In the genomic region with DNA sequence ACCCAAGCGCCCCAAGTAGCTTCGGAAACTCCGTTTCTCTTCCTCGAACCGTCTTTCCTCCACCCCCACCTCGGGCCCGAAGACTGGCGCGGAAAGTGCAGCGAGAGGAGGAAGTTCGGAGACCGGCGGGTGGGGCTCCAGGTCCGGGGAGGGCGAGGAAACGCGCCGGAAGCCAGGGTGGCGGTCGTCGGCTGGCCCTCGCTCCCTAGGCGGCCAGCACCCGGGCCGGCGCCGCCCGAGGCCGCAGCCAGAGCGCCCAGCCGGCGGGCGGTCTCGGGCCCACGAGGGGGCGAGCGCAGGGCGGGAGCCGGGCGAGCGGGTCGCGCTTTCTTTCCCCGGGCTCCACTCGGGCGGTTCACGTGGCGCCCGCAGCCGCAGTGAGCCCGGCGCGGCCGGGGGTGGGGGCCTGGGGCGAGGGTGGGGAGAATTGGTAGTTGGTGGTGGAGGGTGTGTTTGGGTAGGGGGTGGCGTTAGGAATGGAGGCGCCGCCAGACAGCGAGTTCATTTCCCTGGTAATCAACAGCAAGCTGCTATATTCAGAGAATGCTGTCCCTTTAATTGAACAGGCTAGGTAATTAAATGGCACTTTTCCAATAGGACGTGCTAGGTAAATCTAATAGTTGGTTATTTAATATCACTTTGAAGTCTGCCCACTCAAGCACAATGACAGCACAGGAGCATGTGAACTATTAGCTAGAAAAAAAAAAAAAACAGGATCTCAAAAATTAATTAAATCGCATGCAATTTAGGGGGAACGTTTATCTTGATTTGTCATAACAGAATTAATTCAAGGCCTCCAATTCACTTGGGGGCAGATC, we compare ENCODE assay signal across 8 cellular contexts. TPM values are rescaled to one million over a fixed set of nuclear protein-coding genes. Genes with fewer than 3 reads are reported as not detected.
DNase-seq lines count a peak whose midpoint lies in the region; ATAC-seq and TF ChIP-seq lines count a peak whose summit lies in the region.

No MANE protein-coding gene starts in this region.

- no peak for TF ChIP-seq CTCF in lower leg skin (IDR thresholded peaks at IDR 0.05)

- intact Hi-C loops in lower leg skin (cut with DNase I; ENCODE audit: low total_unique reads) = no loop called here

- TF ChIP-seq POLR2A in lower leg skin (IDR thresholded peaks at IDR 0.05) = no peak

- WGBS in lower leg skin, 2 donors = 1 to 2% methylated on average over 29 to 59 of the region's 62 CpGs

- peak overlapping the region; percentile 48 for H3K4me3 ChIP-seq in lower leg skin (ENCODE audit: low read depth, poor library complexity, severe bottlenecking)

- peak; percentile 46 for ATAC-seq in HG02943 (IDR thresholded peaks at IDR 0.05; ENCODE audit: low read depth, unreplicated experiment)

- DNase-seq in SIG-M5 treated with dmso at 0.1 percent for 504 hours (lab: John Stamatoyannopoulos, UW; ENCODE audit: unreplicated experiment) = peak; percentile 77
- no peak for DNase-seq in SIG-M5 (lab: John Stamatoyannopoulos, UW)
- peak; percentile 38 for DNase-seq in NCI-H2227 treated with DMSO at 0.1 percent for 48 hours (lab: John Stamatoyannopoulos, UW)
- DNase-seq in activated CD4-positive, alpha-beta T cell treated with anti-CD3 and anti-CD28 coated beads, Interleukin-2, amount 50 U/mL, for 4 hours = peak; percentile 43 to 51
- peak; percentile 66 for DNase-seq in ecto neural progenitor cell (ENCODE audit: low spot score)
- DNase-seq in lower leg skin (ENCODE audit: low spot score in 2 of 2) = peak; percentile 56 to 94
- DNase-seq in stimulated activated CD8-positive, alpha-beta memory T cell treated with anti-CD3 and anti-CD28 coated beads, Interleukin-15, amount 100 ng/mL, for 48 hours (ENCODE audit: low read depth in 2 of 2) = peak; percentile 54 to 63

RNA-seq across cellular contexts. Expression of a gene that starts 6.7 kb away (rescaled TPM):
- total RNA-seq in lower leg skin = 10 to 100 TPM; 21.2 to 63.3 (median 43.5) TPM
